ENCODE assay signal across 1 cellular context in genomic region chr16:71845639-71846431, GRCh38.
A peak's percentile ranks its signal among the peaks of the same experiment; 100 is the strongest.
TF ChIP-seq lines count a peak whose summit lies in the region.

A gene with protein sequence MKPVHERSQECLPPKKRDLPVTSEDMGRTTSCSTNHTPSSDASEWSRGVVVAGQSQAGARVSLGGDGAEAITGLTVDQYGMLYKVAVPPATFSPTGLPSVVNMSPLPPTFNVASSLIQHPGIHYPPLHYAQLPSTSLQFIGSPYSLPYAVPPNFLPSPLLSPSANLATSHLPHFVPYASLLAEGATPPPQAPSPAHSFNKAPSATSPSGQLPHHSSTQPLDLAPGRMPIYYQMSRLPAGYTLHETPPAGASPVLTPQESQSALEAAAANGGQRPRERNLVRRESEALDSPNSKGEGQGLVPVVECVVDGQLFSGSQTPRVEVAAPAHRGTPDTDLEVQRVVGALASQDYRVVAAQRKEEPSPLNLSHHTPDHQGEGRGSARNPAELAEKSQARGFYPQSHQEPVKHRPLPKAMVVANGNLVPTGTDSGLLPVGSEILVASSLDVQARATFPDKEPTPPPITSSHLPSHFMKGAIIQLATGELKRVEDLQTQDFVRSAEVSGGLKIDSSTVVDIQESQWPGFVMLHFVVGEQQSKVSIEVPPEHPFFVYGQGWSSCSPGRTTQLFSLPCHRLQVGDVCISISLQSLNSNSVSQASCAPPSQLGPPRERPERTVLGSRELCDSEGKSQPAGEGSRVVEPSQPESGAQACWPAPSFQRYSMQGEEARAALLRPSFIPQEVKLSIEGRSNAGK (plus strand): TSS chr16:71845976. CDS start chr16:71849741, 3,765 bp downstream.

TF ChIP-seq in HepG2, 621 proteins besides CTCF, POLR2A, EP300 and RAD21 (continued from another document and continues in another):
- no peak for TF ChIP-seq BCLAF1 (IDR thresholded peaks at IDR 0.05)
- peak; percentile 46; the same call in 1 of the 2 replicates for TF ChIP-seq ZNF552 (CRISPR knock-in tag; IDR thresholded peaks at IDR 0.05; ENCODE audit: borderline replicate concordance)
- TF ChIP-seq ZNF644 (CRISPR knock-in tag; IDR thresholded peaks at IDR 0.05; ENCODE audit: low read depth) = no peak
- TF ChIP-seq ZNF607 (CRISPR knock-in tag; IDR thresholded peaks at IDR 0.05; ENCODE audit: borderline replicate concordance) = peak; percentile 83
- TF ChIP-seq, protein P1, sequence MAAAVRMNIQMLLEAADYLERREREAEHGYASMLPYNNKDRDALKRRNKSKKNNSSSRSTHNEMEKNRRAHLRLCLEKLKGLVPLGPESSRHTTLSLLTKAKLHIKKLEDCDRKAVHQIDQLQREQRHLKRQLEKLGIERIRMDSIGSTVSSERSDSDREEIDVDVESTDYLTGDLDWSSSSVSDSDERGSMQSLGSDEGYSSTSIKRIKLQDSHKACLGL (CRISPR knock-in tag; IDR thresholded peaks at IDR 0.05) = peak; percentile 22; the same call in 1 of the 2 replicates
- TF ChIP-seq KAT8 (CRISPR knock-in tag; IDR thresholded peaks at IDR 0.05) = peak; percentile 96
- no peak for TF ChIP-seq CSRNP2 (CRISPR knock-in tag; conservative IDR thresholded peaks at IDR 0.05; ENCODE audit: low read depth)
- no peak for TF ChIP-seq ZNF672 (CRISPR knock-in tag; IDR thresholded peaks at IDR 0.05)
- TF ChIP-seq KLF13 (CRISPR knock-in tag; IDR thresholded peaks at IDR 0.05) = no peak; the same call in 1 of the 2 replicates
- TF ChIP-seq ZFP1 (CRISPR knock-in tag; IDR thresholded peaks at IDR 0.05) = peak; percentile 53; the same call in 1 of the 2 replicates
- peak; percentile 45 for TF ChIP-seq ZKSCAN1 (IDR thresholded peaks at IDR 0.05; ENCODE audit: low read length)
- no peak for TF ChIP-seq PLRG1 (conservative IDR thresholded peaks at IDR 0.05)
- TF ChIP-seq ZNF766 (CRISPR knock-in tag; IDR thresholded peaks at IDR 0.05; ENCODE audit: borderline replicate concordance) = peak; percentile 84; the same call in 1 of the 2 replicates
- no peak for TF ChIP-seq MBD4 (IDR thresholded peaks at IDR 0.05; ENCODE audit: borderline replicate concordance, low read length)
- no peak for TF ChIP-seq ZNF543 (CRISPR knock-in tag; IDR thresholded peaks at IDR 0.05)
- TF ChIP-seq ZSCAN20 (CRISPR knock-in tag; IDR thresholded peaks at IDR 0.05; ENCODE audit: borderline replicate concordance) = peak; percentile 60; the same call in 1 of the 2 replicates
- no peak; the same call in 1 of the 2 replicates for TF ChIP-seq NCOR1 (IDR thresholded peaks at IDR 0.05; ENCODE audit: borderline replicate concordance, low read length)
- peak; percentile 90 for TF ChIP-seq POGZ (CRISPR knock-in tag; IDR thresholded peaks at IDR 0.05)
- no peak for TF ChIP-seq FOSL1 (CRISPR knock-in tag; IDR thresholded peaks at IDR 0.05; ENCODE audit: borderline replicate concordance)
- no peak for TF ChIP-seq RARG (CRISPR knock-in tag; IDR thresholded peaks at IDR 0.05; ENCODE audit: low read depth)
- TF ChIP-seq ZNF646 (CRISPR knock-in tag; IDR thresholded peaks at IDR 0.05) = no peak
- no peak for TF ChIP-seq SKI (IDR thresholded peaks at IDR 0.05; ENCODE audit: partially characterized antibody)
- peak; percentile 83; the same call in 1 of the 2 replicates for TF ChIP-seq ZNF691 (CRISPR knock-in tag; IDR thresholded peaks at IDR 0.05; ENCODE audit: borderline replicate concordance, low read depth)
- TF ChIP-seq, protein P2, sequence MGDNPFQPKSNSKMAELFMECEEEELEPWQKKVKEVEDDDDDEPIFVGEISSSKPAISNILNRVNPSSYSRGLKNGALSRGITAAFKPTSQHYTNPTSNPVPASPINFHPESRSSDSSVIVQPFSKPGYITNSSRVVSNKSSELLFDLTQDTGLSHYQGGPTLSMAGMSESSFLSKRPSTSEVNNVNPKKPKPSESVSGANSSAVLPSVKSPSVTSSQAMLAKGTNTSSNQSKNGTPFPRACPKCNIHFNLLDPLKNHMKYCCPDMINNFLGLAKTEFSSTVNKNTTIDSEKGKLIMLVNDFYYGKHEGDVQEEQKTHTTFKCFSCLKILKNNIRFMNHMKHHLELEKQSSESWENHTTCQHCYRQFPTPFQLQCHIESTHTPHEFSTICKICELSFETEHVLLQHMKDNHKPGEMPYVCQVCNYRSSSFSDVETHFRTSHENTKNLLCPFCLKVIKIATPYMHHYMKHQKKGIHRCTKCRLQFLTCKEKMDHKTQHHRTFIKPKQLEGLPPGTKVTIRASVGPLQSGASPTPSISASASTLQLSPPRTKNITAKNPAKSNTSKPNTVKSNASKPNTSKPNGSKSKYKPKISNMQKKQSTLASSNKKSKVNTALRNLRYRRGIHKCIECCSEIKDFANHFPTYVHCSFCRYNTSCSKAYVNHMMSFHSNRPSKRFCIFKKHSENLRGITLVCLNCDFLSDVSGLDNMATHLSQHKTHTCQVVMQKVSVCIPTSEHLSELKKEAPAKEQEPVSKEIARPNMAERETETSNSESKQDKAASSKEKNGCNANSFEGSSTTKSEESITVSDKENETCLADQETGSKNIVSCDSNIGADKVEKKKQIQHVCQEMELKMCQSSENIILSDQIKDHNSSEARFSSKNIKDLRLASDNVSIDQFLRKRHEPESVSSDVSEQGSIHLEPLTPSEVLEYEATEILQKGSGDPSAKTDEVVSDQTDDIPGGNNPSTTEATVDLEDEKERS (CRISPR knock-in tag; IDR thresholded peaks at IDR 0.05) = no peak
- peak; percentile 45; the same call in 1 of the 2 replicates for TF ChIP-seq ARHGAP35 (CRISPR knock-in tag; IDR thresholded peaks at IDR 0.05; ENCODE audit: borderline replicate concordance)
- TF ChIP-seq IKZF1 (IDR thresholded peaks at IDR 0.05) = no peak
- peak; percentile 83; the same call in 1 of the 2 replicates for TF ChIP-seq ZNF619 (CRISPR knock-in tag; IDR thresholded peaks at IDR 0.05)
- TF ChIP-seq MIER2 (CRISPR knock-in tag; IDR thresholded peaks at IDR 0.05) = 0 out of 2 replicates have a peak, but pooled peaks have one; percentile 35
- TF ChIP-seq ZNF281 (CRISPR knock-in tag; IDR thresholded peaks at IDR 0.05; ENCODE audit: borderline replicate concordance) = peak; percentile 97
- no peak for TF ChIP-seq CEBPZ (IDR thresholded peaks at IDR 0.05; ENCODE audit: low read length)
